In genomic region chr9:70113403-70114022, GRCh38 we compare ENCODE assay signal across 8 cellular contexts.
DNase-seq lines count a peak whose midpoint lies in the region; FAIRE-seq and TF ChIP-seq lines count a peak whose summit lies in the region.

No MANE protein-coding gene starts in this region.

- H3K9me3 Mint-ChIP-seq in progenitor cell of endocrine pancreas (ENCODE audit: low read depth): no peaks in the 10 kb centered on the region

- H3K4me3 Mint-ChIP-seq in progenitor cell of endocrine pancreas (ENCODE audit: low read depth): no peak overlapping the region

- peak; percentile 89 for FAIRE-seq in H54 (lab: Jason Lieb, UNC)

- no peaks in the 10 kb centered on the region for H3K36me3 Mint-ChIP-seq in progenitor cell of endocrine pancreas (ENCODE audit: insufficient read depth)

- H3K27me3 Mint-ChIP-seq in progenitor cell of endocrine pancreas: peaks cover 9% of the 10 kb centered on the region

- H3K4me1 Mint-ChIP-seq in progenitor cell of endocrine pancreas (ENCODE audit: low read depth): peaks cover 9% of the 10 kb centered on the region

- no peak overlapping the region for H3K27ac Mint-ChIP-seq in progenitor cell of endocrine pancreas

- DNase-seq in SKM-1 treated with dmso at 0.1 percent for 144 hours (lab: John Stamatoyannopoulos, UW; ENCODE audit: unreplicated experiment): peak; percentile 21
- no peak for DNase-seq in SKM-1 (lab: John Stamatoyannopoulos, UW; ENCODE audit: unreplicated experiment)
- peak; percentile 64 for DNase-seq in H54 (ENCODE audit: insufficient read length, low spot score)
- peak; percentile 41 to 80 (median 42) for DNase-seq in NCI-H1417 (lab: John Stamatoyannopoulos, UW)
- DNase-seq in activated CD4-positive, alpha-beta T cell treated with anti-CD3 and anti-CD28 coated beads, Interleukin-2, amount 50 U/mL, for 48 hours: peak; percentile 14 to 35
- peak; percentile 54 for DNase-seq in glomerular visceral epithelial cell (ENCODE audit: extremely low spot score)
- no peak for DNase-seq in progenitor cell of endocrine pancreas (ENCODE audit: low spot score, unreplicated experiment)
- no peak for DNase-seq in middle frontal gyrus (ENCODE audit: extremely low spot score, low spot score)

- peak; percentile 74 for TF ChIP-seq CTCF in progenitor cell of endocrine pancreas (IDR thresholded peaks at IDR 0.05; ENCODE audit: unreplicated experiment)

- TF ChIP-seq POLR2A in H54 (IDR thresholded peaks at IDR 0.05; ENCODE audit: low read depth, low read length): no peak

Comparison
In these comparisons a context has a peak if more than half of its experiments do, and no peak if none do; other contexts are left out.
1. DNase-seq: peak in SKM-1 treated with dmso at 0.1 percent for 144 hours (single experiment), H54 (single experiment), NCI-H1417 (3 of 3), activated CD4-positive, alpha-beta T cell treated with anti-CD3 and anti-CD28 coated beads, Interleukin-2, amount 50 U/mL, for 48 hours (2 of 2) and glomerular visceral epithelial cell (single experiment); none in SKM-1 (single experiment), progenitor cell of endocrine pancreas (single experiment) and middle frontal gyrus (single experiment).